Comparison of ENCODE assay signal across 19 cellular contexts in the genomic region with DNA sequence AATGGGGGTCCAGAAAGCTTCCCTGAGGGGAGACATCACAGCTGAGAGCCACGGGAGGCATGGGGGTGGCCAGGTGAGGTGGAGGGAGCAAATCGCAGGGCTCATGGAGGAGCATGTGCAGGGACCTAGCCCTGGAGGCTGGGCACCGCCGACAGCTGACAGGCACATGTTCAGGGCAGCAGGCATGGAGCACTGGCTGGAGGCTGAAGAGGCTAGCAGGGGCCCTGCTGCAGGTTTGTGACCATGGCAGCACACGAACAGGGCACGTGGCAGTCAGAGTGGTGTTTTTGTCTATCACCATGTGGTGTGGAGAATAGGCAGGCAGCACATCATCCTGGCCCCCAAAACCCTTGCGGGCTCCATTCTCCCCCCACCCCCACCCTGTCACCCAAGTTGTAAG. TPM values are rescaled to one million over a fixed set of nuclear protein-coding genes. Genes with fewer than 3 reads are reported as not detected.
"Had no signal": no experiment of that assay in that cellular context is flagged by ENCODE, and none has a peak within 500 bp of the region (broad histone marks: within the 10 kb centered on the region; RNA-seq: fewer than 3 reads in every experiment).

No MANE protein-coding gene starts in this region.

- H3K4me1 Mint-ChIP-seq: activated naive CD8-positive, alpha-beta T cell treated with anti-CD3 and anti-CD28 coated beads, Interleukin-2, amount 50 U/mL, for 24 hours had no signal

- H3K9me3 Mint-ChIP-seq: activated naive CD8-positive, alpha-beta T cell treated with anti-CD3 and anti-CD28 coated beads, Interleukin-2, amount 50 U/mL, for 24 hours; stimulated activated naive CD8-positive, alpha-beta T cell treated with anti-CD3 and anti-CD28 coated beads, Interleukin-15, Interleukin-2, amounts not matched to agents 100 ng/mL and 50 ng/mL, for 24 hours had no signal

- H3K27me3 ChIP-seq: SJSA1, tibial nerve had no signal

- H3K27ac Mint-ChIP-seq: activated naive CD8-positive, alpha-beta T cell treated with anti-CD3 and anti-CD28 coated beads, Interleukin-2, amount 50 U/mL, for 24 hours; stimulated activated naive CD8-positive, alpha-beta T cell treated with anti-CD3 and anti-CD28 coated beads, Interleukin-15, Interleukin-2, amounts not matched to agents 100 ng/mL and 50 ng/mL, for 24 hours had no signal

- H3K9me3 ChIP-seq: psoas muscle, SJSA1, tibial nerve had no signal

- ATAC-seq: activated CD8-positive, alpha-beta T cell treated with anti-CD3 and anti-CD28 coated beads, Interleukin-2, amount 10 ng/mL, durations not matched to agents 7 days and 5 days; activated naive CD8-positive, alpha-beta T cell treated with anti-CD3 and anti-CD28 coated beads, Interleukin-2, amount 50 U/mL, for 24 hours; psoas muscle had no signal

- H3K4me3 Mint-ChIP-seq: activated CD8-positive, alpha-beta T cell treated with anti-CD3 and anti-CD28 coated beads, Interleukin-2, amount 10 ng/mL, durations not matched to agents 7 days and 5 days; activated naive CD8-positive, alpha-beta T cell treated with anti-CD3 and anti-CD28 coated beads, Interleukin-2, amount 50 U/mL, for 24 hours; stimulated activated naive CD8-positive, alpha-beta T cell treated with anti-CD3 and anti-CD28 coated beads, Interleukin-15, Interleukin-2, amounts not matched to agents 100 ng/mL and 50 ng/mL, for 24 hours had no signal

- H3K4me3 ChIP-seq: psoas muscle, SJSA1, tibial nerve had no signal

- H3K27ac ChIP-seq: psoas muscle, SJSA1 had no signal

- DNase-seq: activated CD4-positive, alpha-beta T cell treated with anti-CD3 and anti-CD28 coated beads for 4 hours; activated CD8-positive, alpha-beta memory T cell treated with anti-CD3 and anti-CD28 coated beads, Interleukin-2, amount 50 U/mL, for 48 hours; activated CD8-positive, alpha-beta T cell treated with anti-CD3 and anti-CD28 coated beads, Interleukin-2, amount 10 ng/mL, durations not matched to agents 7 days and 5 days; activated naive CD4-positive, alpha-beta T cell treated with Interleukin-2 at 50 U/mL for 16 hours; activated naive CD8-positive, alpha-beta T cell treated with anti-CD3 and anti-CD28 coated beads, Interleukin-2, amount 50 U/mL, for 24 hours; caudate nucleus; dermis blood vessel endothelial cell; erythroblast; glutamatergic neuron; stimulated activated CD4-positive, alpha-beta T cell treated with anti-CD3 and anti-CD28 coated beads, Interleukin-2, amount 100 ng/mL, for 48 hours; stimulated activated CD8-positive, alpha-beta memory T cell treated with anti-CD3 and anti-CD28 coated beads, Interleukin-4, amount 100 ng/mL, for 48 hours; SW 1271; T-helper 9 cell had no signal

- H3K27me3 Mint-ChIP-seq: activated naive CD8-positive, alpha-beta T cell treated with anti-CD3 and anti-CD28 coated beads, Interleukin-2, amount 50 U/mL, for 24 hours; stimulated activated naive CD8-positive, alpha-beta T cell treated with anti-CD3 and anti-CD28 coated beads, Interleukin-15, Interleukin-2, amounts not matched to agents 100 ng/mL and 50 ng/mL, for 24 hours had no signal

RNA-seq across cellular contexts. Expression of a gene that starts 49.9 kb away (rescaled TPM):
- total RNA-seq: fibroblast of villous mesenchyme, osteoblast, SJSA1 had no signal
